Comparison of ENCODE assay signal across 1 cellular context in the genomic region with DNA sequence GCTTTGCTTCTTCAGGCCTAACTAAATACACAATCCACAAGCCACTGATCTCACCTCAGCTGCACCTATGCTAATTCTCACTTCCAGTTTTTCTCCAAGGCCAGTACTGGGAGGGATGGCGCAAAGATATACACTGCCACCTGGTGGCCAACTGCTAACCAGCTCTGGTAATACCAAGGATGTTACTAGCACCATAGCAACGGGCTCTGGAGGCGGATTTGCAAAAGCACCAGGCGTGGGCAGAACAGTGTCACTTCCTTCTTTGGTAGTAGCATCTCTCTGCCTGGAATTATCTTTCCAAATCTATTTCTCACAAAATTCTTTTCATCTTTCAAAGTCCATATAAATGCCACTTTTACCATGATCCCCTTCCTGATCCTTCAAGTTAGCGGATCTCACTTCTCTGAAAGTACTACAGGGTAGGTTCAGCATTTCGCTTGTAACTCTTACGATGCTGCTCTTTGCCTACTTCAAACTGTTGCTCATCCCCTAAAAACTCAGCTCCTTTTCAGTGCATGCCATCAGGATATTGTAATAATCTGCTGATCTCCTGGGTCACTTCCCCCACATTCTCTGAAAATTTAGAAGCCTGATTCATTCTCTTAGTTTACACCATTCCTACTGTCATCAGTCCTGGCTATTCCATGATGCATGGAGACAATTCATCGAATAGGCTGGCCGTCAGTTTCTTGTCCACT.
TF ChIP-seq lines count a peak whose summit lies in the region.

No MANE protein-coding gene starts in this region.

TF ChIP-seq in GM12878, 131 proteins besides CTCF, POLR2A, EP300 and RAD21 (continued from another document):
- TF ChIP-seq, protein P1, sequence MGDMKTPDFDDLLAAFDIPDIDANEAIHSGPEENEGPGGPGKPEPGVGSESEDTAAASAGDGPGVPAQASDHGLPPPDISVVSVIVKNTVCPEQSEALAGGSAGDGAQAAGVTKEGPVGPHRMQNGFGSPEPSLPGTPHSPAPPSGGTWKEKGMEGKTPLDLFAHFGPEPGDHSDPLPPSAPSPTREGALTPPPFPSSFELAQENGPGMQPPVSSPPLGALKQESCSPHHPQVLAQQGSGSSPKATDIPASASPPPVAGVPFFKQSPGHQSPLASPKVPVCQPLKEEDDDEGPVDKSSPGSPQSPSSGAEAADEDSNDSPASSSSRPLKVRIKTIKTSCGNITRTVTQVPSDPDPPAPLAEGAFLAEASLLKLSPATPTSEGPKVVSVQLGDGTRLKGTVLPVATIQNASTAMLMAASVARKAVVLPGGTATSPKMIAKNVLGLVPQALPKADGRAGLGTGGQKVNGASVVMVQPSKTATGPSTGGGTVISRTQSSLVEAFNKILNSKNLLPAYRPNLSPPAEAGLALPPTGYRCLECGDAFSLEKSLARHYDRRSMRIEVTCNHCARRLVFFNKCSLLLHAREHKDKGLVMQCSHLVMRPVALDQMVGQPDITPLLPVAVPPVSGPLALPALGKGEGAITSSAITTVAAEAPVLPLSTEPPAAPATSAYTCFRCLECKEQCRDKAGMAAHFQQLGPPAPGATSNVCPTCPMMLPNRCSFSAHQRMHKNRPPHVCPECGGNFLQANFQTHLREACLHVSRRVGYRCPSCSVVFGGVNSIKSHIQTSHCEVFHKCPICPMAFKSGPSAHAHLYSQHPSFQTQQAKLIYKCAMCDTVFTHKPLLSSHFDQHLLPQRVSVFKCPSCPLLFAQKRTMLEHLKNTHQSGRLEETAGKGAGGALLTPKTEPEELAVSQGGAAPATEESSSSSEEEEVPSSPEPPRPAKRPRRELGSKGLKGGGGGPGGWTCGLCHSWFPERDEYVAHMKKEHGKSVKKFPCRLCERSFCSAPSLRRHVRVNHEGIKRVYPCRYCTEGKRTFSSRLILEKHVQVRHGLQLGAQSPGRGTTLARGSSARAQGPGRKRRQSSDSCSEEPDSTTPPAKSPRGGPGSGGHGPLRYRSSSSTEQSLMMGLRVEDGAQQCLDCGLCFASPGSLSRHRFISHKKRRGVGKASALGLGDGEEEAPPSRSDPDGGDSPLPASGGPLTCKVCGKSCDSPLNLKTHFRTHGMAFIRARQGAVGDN (IDR thresholded peaks at IDR 0.05), result no peak
- TF ChIP-seq TAF1 (IDR thresholded peaks at IDR 0.05; ENCODE audit: borderline replicate concordance, low read depth, low read length) (no peak), STAT1 (conservative IDR thresholded peaks at IDR 0.05) (no peak), CHD2 (IDR thresholded peaks at IDR 0.05; ENCODE audit: borderline replicate concordance, low read depth, low read length) (no peak), POU2F2 (IDR thresholded peaks at IDR 0.05; ENCODE audit: borderline replicate concordance, low read depth, low read length) (peak; percentile 80; the same call in 2 of the 3 replicates), LARP7 (IDR thresholded peaks at IDR 0.05) (no peak), POLR2AphosphoS5 (IDR thresholded peaks at IDR 0.05; ENCODE audit: low read length) (no peak), PAX8 (IDR thresholded peaks at IDR 0.05) (no peak), IKZF1 (conservative IDR thresholded peaks at IDR 0.05) (peak; percentile 80), JUND (IDR thresholded peaks at IDR 0.05; ENCODE audit: low read depth, low read length) (no peak)
- TF ChIP-seq, protein P2, sequence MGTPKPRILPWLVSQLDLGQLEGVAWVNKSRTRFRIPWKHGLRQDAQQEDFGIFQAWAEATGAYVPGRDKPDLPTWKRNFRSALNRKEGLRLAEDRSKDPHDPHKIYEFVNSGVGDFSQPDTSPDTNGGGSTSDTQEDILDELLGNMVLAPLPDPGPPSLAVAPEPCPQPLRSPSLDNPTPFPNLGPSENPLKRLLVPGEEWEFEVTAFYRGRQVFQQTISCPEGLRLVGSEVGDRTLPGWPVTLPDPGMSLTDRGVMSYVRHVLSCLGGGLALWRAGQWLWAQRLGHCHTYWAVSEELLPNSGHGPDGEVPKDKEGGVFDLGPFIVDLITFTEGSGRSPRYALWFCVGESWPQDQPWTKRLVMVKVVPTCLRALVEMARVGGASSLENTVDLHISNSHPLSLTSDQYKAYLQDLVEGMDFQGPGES (IDR thresholded peaks at IDR 0.05), result no peak
- TF ChIP-seq, protein P3, sequence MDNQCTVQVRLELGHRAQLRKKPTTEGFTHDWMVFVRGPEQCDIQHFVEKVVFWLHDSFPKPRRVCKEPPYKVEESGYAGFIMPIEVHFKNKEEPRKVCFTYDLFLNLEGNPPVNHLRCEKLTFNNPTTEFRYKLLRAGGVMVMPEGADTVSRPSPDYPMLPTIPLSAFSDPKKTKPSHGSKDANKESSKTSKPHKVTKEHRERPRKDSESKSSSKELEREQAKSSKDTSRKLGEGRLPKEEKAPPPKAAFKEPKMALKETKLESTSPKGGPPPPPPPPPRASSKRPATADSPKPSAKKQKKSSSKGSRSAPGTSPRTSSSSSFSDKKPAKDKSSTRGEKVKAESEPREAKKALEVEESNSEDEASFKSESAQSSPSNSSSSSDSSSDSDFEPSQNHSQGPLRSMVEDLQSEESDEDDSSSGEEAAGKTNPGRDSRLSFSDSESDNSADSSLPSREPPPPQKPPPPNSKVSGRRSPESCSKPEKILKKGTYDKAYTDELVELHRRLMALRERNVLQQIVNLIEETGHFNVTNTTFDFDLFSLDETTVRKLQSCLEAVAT (IDR thresholded peaks at IDR 0.05), result peak; percentile 76
- TF ChIP-seq, protein P4, sequence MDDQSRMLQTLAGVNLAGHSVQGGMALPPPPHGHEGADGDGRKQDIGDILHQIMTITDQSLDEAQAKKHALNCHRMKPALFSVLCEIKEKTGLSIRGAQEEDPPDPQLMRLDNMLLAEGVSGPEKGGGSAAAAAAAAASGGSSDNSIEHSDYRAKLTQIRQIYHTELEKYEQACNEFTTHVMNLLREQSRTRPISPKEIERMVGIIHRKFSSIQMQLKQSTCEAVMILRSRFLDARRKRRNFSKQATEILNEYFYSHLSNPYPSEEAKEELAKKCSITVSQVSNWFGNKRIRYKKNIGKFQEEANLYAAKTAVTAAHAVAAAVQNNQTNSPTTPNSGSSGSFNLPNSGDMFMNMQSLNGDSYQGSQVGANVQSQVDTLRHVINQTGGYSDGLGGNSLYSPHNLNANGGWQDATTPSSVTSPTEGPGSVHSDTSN (IDR thresholded peaks at IDR 0.05; ENCODE audit: insufficient replicate concordance, low read depth, low read length), result no peak
- TF ChIP-seq, protein P5, sequence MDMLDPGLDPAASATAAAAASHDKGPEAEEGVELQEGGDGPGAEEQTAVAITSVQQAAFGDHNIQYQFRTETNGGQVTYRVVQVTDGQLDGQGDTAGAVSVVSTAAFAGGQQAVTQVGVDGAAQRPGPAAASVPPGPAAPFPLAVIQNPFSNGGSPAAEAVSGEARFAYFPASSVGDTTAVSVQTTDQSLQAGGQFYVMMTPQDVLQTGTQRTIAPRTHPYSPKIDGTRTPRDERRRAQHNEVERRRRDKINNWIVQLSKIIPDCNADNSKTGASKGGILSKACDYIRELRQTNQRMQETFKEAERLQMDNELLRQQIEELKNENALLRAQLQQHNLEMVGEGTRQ (IDR thresholded peaks at IDR 0.05; ENCODE audit: borderline replicate concordance, low read depth, low read length), result no peak
TF ChIP-seq in GM12878: peak in this region for 32.
